8 cellular contexts compared by ENCODE assay signal in genomic region chr1:161068306-161069200, GRCh38. TPM values are rescaled to one million over a fixed set of nuclear protein-coding genes. Genes with fewer than 3 reads are reported as not detected.
DNase-seq lines count a peak whose midpoint lies in the region; ATAC-seq and TF ChIP-seq lines count a peak whose summit lies in the region.

No MANE protein-coding gene starts in this region.

- H3K4me1 ChIP-seq in CD4-positive, alpha-beta memory T cell (ENCODE audit: insufficient read depth, low read length) = peaks cover 62% of the 10 kb centered on the region
- no peaks in the 10 kb centered on the region for H3K4me1 ChIP-seq in right cardiac atrium (ENCODE audit: control insufficient read depth, insufficient read depth, low read length)

- no peaks in the 10 kb centered on the region for H3K27me3 ChIP-seq in CD4-positive, alpha-beta memory T cell (ENCODE audit: insufficient read depth, low read length)
- H3K27me3 ChIP-seq in right cardiac atrium (ENCODE audit: control insufficient read depth, insufficient read depth) = no peaks in the 10 kb centered on the region

- H3K27me3 Mint-ChIP-seq in CD4-positive, alpha-beta memory T cell = no peaks in the 10 kb centered on the region

- peak overlapping the region; percentile 93 for H3K27ac ChIP-seq in CD4-positive, alpha-beta memory T cell (ENCODE audit: low read depth, low read length)
- peak overlapping the region; percentile 46 for H3K27ac ChIP-seq in right cardiac atrium (ENCODE audit: low read length)

- peak overlapping the region; percentile 90 to 100 (median 99) for H3K4me3 Mint-ChIP-seq in CD4-positive, alpha-beta memory T cell

- peaks cover 42 to 81% (median 58%) of the 10 kb centered on the region in 4 donors for H3K4me1 Mint-ChIP-seq in CD4-positive, alpha-beta memory T cell

- TF ChIP-seq POLR2A in NB4 (IDR thresholded peaks at IDR 0.05; ENCODE audit: extremely low read depth, insufficient read length) = peak; percentile 2

- no peak for TF ChIP-seq CTCF in NB4 (IDR thresholded peaks at IDR 0.05; ENCODE audit: low read depth, low read length)

- no peaks in the 10 kb centered on the region for H3K36me3 ChIP-seq in CD4-positive, alpha-beta memory T cell (ENCODE audit: insufficient read depth, low read length)

- POLR2A ChIA-PET in CD4-positive, alpha-beta memory T cell (lab: Charles Lee; ENCODE audit: partially characterized antibody) = interaction anchor here (0.7 to 10.9 kb wide), 20 partner anchors 8 to 231 kb away, joined by 3 to 602 read pairs (median 8); partner anchors contain the start of genes B4GALT3, DEDD, F11R and KLHDC9

- CTCF ChIA-PET in CD4-positive, alpha-beta memory T cell (lab: Charles Lee; ENCODE audit: partially characterized antibody) = interaction anchor here (0.9 to 10.1 kb wide), 13 partner anchors 12 to 97 kb away, joined by 3 to 171 read pairs (median 4); partner anchors contain the start of genes DEDD, F11R, KLHDC9 and PPOX

- H3K36me3 Mint-ChIP-seq in CD4-positive, alpha-beta memory T cell = peaks cover 33 to 42% of the 10 kb centered on the region in 2 donors

- 65% methylated on average over 9 of the region's 9 CpGs for WGBS in right cardiac atrium

- intact Hi-C loops in CD4-positive, alpha-beta memory T cell (cut with micrococcal nuclease) = loop anchor here (1.0 to 5.0 kb wide), 6 partner anchors 23 to 726 kb away; partner anchors contain the start of genes COPA, NCSTN, NIT1 and PFDN2
- intact Hi-C loops in right cardiac atrium (cut with DNase I) = no loop called here

- ATAC-seq in GM21528 (IDR thresholded peaks at IDR 0.05; ENCODE audit: low FRiP score, unreplicated experiment) = peak; percentile 56
- ATAC-seq in right cardiac atrium = peak; percentile 77 to 89

- H3K9me3 ChIP-seq in CD4-positive, alpha-beta memory T cell (ENCODE audit: control insufficient read depth in 1 of 2, low read length in 2 of 2) = no peaks in the 10 kb centered on the region
- no peaks in the 10 kb centered on the region for H3K9me3 ChIP-seq in right cardiac atrium (ENCODE audit: control insufficient read depth, low read length)

- peak overlapping the region; percentile 80 to 96 for H3K4me3 ChIP-seq in CD4-positive, alpha-beta memory T cell (ENCODE audit: low read length in 2 of 2)
- H3K4me3 ChIP-seq in NB4 (ENCODE audit: low read depth, low read length) (peak overlapping the region; percentile 70), right cardiac atrium (ENCODE audit: low read length) (peak overlapping the region; percentile 33)

- peak overlapping the region; percentile 92 to 100 (median 99) for H3K27ac Mint-ChIP-seq in CD4-positive, alpha-beta memory T cell

- DNase-seq in CD4-positive, alpha-beta memory T cell = peak; percentile 84 to 93 (median 85)
- DNase-seq in NB4 (ENCODE audit: low read depth) = peak; percentile 94
- DNase-seq in activated T-cell treated with anti-CD3 and anti-CD28 coated beads for 4 hours = peak; percentile 59
- peak; percentile 69 to 88 (median 85) for DNase-seq in right cardiac atrium
- DNase-seq in stimulated activated CD4-positive, alpha-beta T cell treated with anti-CD3 and anti-CD28 coated beads, Interleukin-4, amount 100 ng/mL, for 1 hour = peak; percentile 69
- no peak for DNase-seq in NCI-H2171 (lab: John Stamatoyannopoulos, UW)
- DNase-seq in NCI-H1930 (lab: John Stamatoyannopoulos, UW) = no peak

- H3K9me3 Mint-ChIP-seq in CD4-positive, alpha-beta memory T cell = no peaks in the 10 kb centered on the region

RNA-seq across cellular contexts. Expression of gene ARHGAP30, which starts 1.1 kb away (rescaled TPM):
- total RNA-seq in CD4-positive, alpha-beta memory T cell = 100 to 1,000 TPM; 222 to 226 TPM
- 100 to 1,000 TPM in 1 of 2 donors, 10 to 100 TPM in 1; 63.4 to 213 TPM for polyA plus RNA-seq in CD4-positive, alpha-beta memory T cell
- total RNA-seq in right cardiac atrium = 1 to 10 TPM; 2.7 to 5.0 (median 4.7) TPM
- 1.5 TPM for polyA plus RNA-seq in right cardiac atrium

RNA-seq across cellular contexts. Expression of gene NECTIN4, which starts 20.8 kb away (rescaled TPM):
- not detected for total RNA-seq in CD4-positive, alpha-beta memory T cell
- not detected for polyA plus RNA-seq in CD4-positive, alpha-beta memory T cell
- not detected for total RNA-seq in right cardiac atrium
- polyA plus RNA-seq in right cardiac atrium = 0.02 TPM

RNA-seq across cellular contexts. Expression of gene USF1, which starts 22.8 kb away (rescaled TPM):
- 100 to 1,000 TPM; 101 to 102 TPM for total RNA-seq in CD4-positive, alpha-beta memory T cell
- 1 to 10 TPM; 1.4 to 5.9 TPM for polyA plus RNA-seq in CD4-positive, alpha-beta memory T cell
- 10 to 100 TPM; 34.5 to 41.4 (median 40.7) TPM for total RNA-seq in right cardiac atrium
- polyA plus RNA-seq in right cardiac atrium = 32.8 TPM

RNA-seq across cellular contexts. Expression of gene KLHDC9, which starts 29.6 kb away (rescaled TPM):
- under 1 TPM; 0.52 to 0.53 TPM for total RNA-seq in CD4-positive, alpha-beta memory T cell
- polyA plus RNA-seq in CD4-positive, alpha-beta memory T cell = 1 to 10 TPM in 1 of 2 donors, under 1 TPM in 1; 0.68 to 2.4 TPM
- 1 to 10 TPM; 3.4 to 5.4 (median 4.4) TPM for total RNA-seq in right cardiac atrium
- 5.1 TPM for polyA plus RNA-seq in right cardiac atrium

RNA-seq across cellular contexts. Expression of gene TSTD1, which starts 29.8 kb away (rescaled TPM):
- total RNA-seq in CD4-positive, alpha-beta memory T cell = 10 to 100 TPM; 92.0 to 93.1 TPM
- polyA plus RNA-seq in CD4-positive, alpha-beta memory T cell = 100 to 1,000 TPM; 264 to 411 TPM
- 10 to 100 TPM; 23.5 to 46.8 (median 35.8) TPM for total RNA-seq in right cardiac atrium
- polyA plus RNA-seq in right cardiac atrium = 63.6 TPM

Comparison
In these comparisons a context has a peak if more than half of its experiments do, and no peak if none do; other contexts are left out.
1. DNase-seq: peak in CD4-positive, alpha-beta memory T cell (5 of 5), NB4 (single experiment), activated T-cell treated with anti-CD3 and anti-CD28 coated beads for 4 hours (single experiment), right cardiac atrium (3 of 3) and stimulated activated CD4-positive, alpha-beta T cell treated with anti-CD3 and anti-CD28 coated beads, Interleukin-4, amount 100 ng/mL, for 1 hour (single experiment); none in NCI-H2171 (single experiment) and NCI-H1930 (0 of 2).
2. H3K4me3 ChIP-seq: peak in every context shown above with its lines; median percentile 88 in CD4-positive, alpha-beta memory T cell; 70 in NB4; 33 in right cardiac atrium.
3. RNA of gene ARHGAP30, which starts 1.1 kb away (total RNA-seq): 222 to 226 TPM in CD4-positive, alpha-beta memory T cell; 2.7 to 5.0 TPM in right cardiac atrium; every median in the first group is over 10 times any median in the second.